ENCODE assay signal across 22 cellular contexts in genomic region chr4:86271057-86271456, GRCh38.
"Had no signal": no experiment of that assay in that cellular context is flagged by ENCODE, and none has a peak within 500 bp of the region (broad histone marks: within the 10 kb centered on the region; RNA-seq: fewer than 3 reads in every experiment).

No MANE protein-coding gene starts in this region.

- ATAC-seq: activated CD8-positive, alpha-beta memory T cell treated with anti-CD3 and anti-CD28 coated beads, Interleukin-2, amount 10 ng/mL, durations not matched to agents 7 days and 5 days; T-helper 17 cell; WTC11 had no signal

- DNase-seq: activated CD4-positive, alpha-beta T cell treated with anti-CD3 and anti-CD28 coated beads for 48 hours; activated CD4-positive, alpha-beta T cell treated with anti-CD3 and anti-CD28 coated beads, Interleukin-2, amount 50 U/mL, for 4 hours; activated CD4-positive, CD25-positive, alpha-beta regulatory T cell treated with anti-CD3 and anti-CD28 coated beads, Interleukin-2, amount 50 U/mL, for 72 hours; activated CD8-positive, alpha-beta memory T cell treated with anti-CD3 and anti-CD28 coated beads, Interleukin-2, amount 10 ng/mL, durations not matched to agents 7 days and 5 days; activated effector memory CD4-positive, alpha-beta T cell treated with Interleukin-2 at 50 U/mL for 16 hours; activated naive CD4-positive, alpha-beta T cell; activated T-cell treated with anti-CD3 and anti-CD28 coated beads, Interleukin-2, amount 50 U/mL, for 24 hours; aorta; caudate nucleus; colonic mucosa; NCI-H1048; NCI-H146; NCI-H187 treated with DMSO at 0.1 percent for 48 hours; NCI-H2081 treated with DMSO at 0.1 percent for 48 hours; NCI-H446; NCI-H524; PC-9; SHP77 treated with DMSO at 0.1 percent for 48 hours; T-helper 17 cell; T-helper 9 cell had no signal

- H3K9me3 ChIP-seq: breast epithelium, colonic mucosa had no signal

- H2AFZ ChIP-seq: PC-9 had no signal

- H3K4me1 ChIP-seq: breast epithelium, colonic mucosa had no signal

- H3K4me2 ChIP-seq: PC-9 had no signal

- H3K27me3 ChIP-seq: breast epithelium, colonic mucosa had no signal

- H3K4me3 ChIP-seq: breast epithelium, colonic mucosa, PC-9 had no signal

- H3K36me3 ChIP-seq: breast epithelium, colonic mucosa had no signal

- H3K27ac ChIP-seq: breast epithelium, colonic mucosa, PC-9 had no signal
